Comparison of ENCODE assay signal across 2 cellular contexts in genomic region chr10:73551515-73551914, GRCh38.
TF ChIP-seq lines count a peak whose summit lies in the region.

No MANE protein-coding gene starts in this region.

TF ChIP-seq in A549, 52 proteins besides CTCF, POLR2A, EP300 and RAD21:
- TF ChIP-seq MAFK (IDR thresholded peaks at IDR 0.05; ENCODE audit: partially characterized antibody) (peak; percentile 65), REST (IDR thresholded peaks at IDR 0.05) (no peak)

TF ChIP-seq in K562, 482 proteins besides CTCF, POLR2A, EP300 and RAD21:
- TF ChIP-seq SIN3A (IDR thresholded peaks at IDR 0.05; ENCODE audit: borderline replicate concordance in 2 of 2, control insufficient read depth in 1 of 2, low read depth in 2 of 2, low read length in 2 of 2) (no peak), ZNF316 (IDR thresholded peaks at IDR 0.05) (peak; percentile 60), TCF3 (CRISPR knock-in tag; IDR thresholded peaks at IDR 0.05) (no peak), ZC3H11A (IDR thresholded peaks at IDR 0.05; ENCODE audit: low read depth, low read length) (no peak), FOXO4 (CRISPR knock-in tag; IDR thresholded peaks at IDR 0.05) (no peak), MAFG (tag; conservative IDR thresholded peaks at IDR 0.05) (0 out of 2 replicates have a peak, but pooled peaks have one; percentile 8), HMBOX1 (IDR thresholded peaks at IDR 0.05) (no peak), PHB2 (IDR thresholded peaks at IDR 0.05; ENCODE audit: low read depth) (no peak), PHB (CRISPR knock-in tag; IDR thresholded peaks at IDR 0.05) (no peak), MAFF (IDR thresholded peaks at IDR 0.05; ENCODE audit: low read length) (peak; percentile 28), E2F6 (IDR thresholded peaks at IDR 0.05; ENCODE audit: borderline replicate concordance in 1 of 2, extremely low read depth in 1 of 2, insufficient read depth in 1 of 2, insufficient read length in 1 of 2, low read depth in 1 of 2, low read length in 1 of 2, poor library complexity in 1 of 2, severe bottlenecking in 1 of 2) (no peak), FOS (IDR thresholded peaks at IDR 0.05; ENCODE audit: extremely low read depth, insufficient read length) (no peak), FOSL1 (tag; conservative IDR thresholded peaks at IDR 0.05) (no peak), IRF2 (CRISPR knock-in tag; IDR thresholded peaks at IDR 0.05) (no peak), FOXA3 (CRISPR knock-in tag; conservative IDR thresholded peaks at IDR 0.05 in 1 of 2, IDR thresholded peaks at IDR 0.05 in 1 of 2) (no peak), MAFK (IDR thresholded peaks at IDR 0.05; ENCODE audit: low read length) (peak; percentile 37; the same call in 1 of the 2 replicates)
